Comparison of ENCODE assay signal across 10 cellular contexts in the genomic region with DNA sequence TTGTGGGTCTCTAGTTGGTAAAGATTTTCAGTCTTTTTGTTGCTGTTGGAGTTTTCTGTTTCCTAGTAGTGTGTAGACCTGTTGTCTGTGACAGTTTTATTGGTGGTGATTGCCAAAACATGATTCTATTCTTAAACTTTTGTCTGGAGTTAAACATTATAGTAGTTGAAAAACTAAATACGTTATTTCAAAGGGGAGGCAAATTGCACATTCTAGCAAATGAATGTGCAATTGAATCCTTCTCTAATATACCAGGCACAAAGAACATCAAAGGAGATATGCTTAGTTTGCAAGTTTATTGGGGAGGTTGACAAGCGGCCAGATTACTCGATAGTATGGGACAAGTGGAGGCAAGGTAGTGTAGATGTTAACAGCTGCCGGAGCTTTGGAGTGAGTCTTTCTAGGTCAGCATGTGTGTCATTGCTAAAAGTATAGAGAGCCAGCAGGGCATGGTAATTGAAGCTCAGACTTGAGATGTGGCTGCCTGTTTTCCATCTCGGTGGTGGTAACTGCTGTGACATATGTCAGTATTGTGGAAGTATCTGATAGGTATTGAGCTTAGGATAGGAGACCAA. TPM values are rescaled to one million over a fixed set of nuclear protein-coding genes. Genes with fewer than 3 reads are reported as not detected.
DNase-seq lines count a peak whose midpoint lies in the region; ATAC-seq, FAIRE-seq and TF ChIP-seq lines count a peak whose summit lies in the region.
"Had no signal": no experiment of that assay in that cellular context is flagged by ENCODE, and none has a peak within 500 bp of the region (broad histone marks: within the 10 kb centered on the region; RNA-seq: fewer than 3 reads in every experiment).

No MANE protein-coding gene starts in this region.

- POLR2A ChIA-PET in CD4-positive, alpha-beta T cell (lab: Charles Lee), result interaction anchor here (1.0 to 15.7 kb wide), 7 partner anchors 9 to 123 kb away, joined by 3 to 352 read pairs (median 12); a partner anchor contains a TSS
- POLR2A ChIA-PET in T-cell (lab: Charles Lee), result interaction anchor here (0.6 to 3.5 kb wide), 5 partner anchors 13 to 123 kb away, joined by 3 to 13 read pairs (median 4); no protein-coding TSS in a partner anchor

- H3K27me3 Mint-ChIP-seq in CD4-positive, alpha-beta T cell, result no peaks in the 10 kb centered on the region
- H3K27me3 Mint-ChIP-seq in T-cell, result no peaks in the 10 kb centered on the region

- intact Hi-C loops in CD4-positive, alpha-beta T cell (cut with DNase I, micrococcal nuclease), result loop anchor here (5.0 kb wide), 1 partner anchor 37 kb away; no protein-coding TSS in a partner anchor
- intact Hi-C loops in esophagus muscularis mucosa (cut with DNase I) (no loop called here), pancreas (cut with DNase I) (no loop called here)

- no peak for TF ChIP-seq EP300 in esophagus muscularis mucosa (IDR thresholded peaks at IDR 0.05)

- peak overlapping the region; percentile 18 for H3K4me3 Mint-ChIP-seq in CD4-positive, alpha-beta T cell
- peak overlapping the region in 2 of 3 donors; percentile 18 to 63 for H3K4me3 Mint-ChIP-seq in T-cell
- H3K4me3 Mint-ChIP-seq: neural crest cell had no signal

- H3K36me3 ChIP-seq in esophagus muscularis mucosa (peaks cover 0 to 23% (median 11%) of the 10 kb centered on the region in 4 donors), pancreas (peaks cover 0 to 6% (median 0%) of the 10 kb centered on the region in 3 donors)

- no peak overlapping the region for H3K27ac ChIP-seq in CD4-positive, alpha-beta T cell (ENCODE audit: low read depth, low read length)
- H3K27ac ChIP-seq in esophagus muscularis mucosa (replicated peaks in 1 of 4), result peak overlapping the region; percentile 12 to 59 (median 51)
- peak overlapping the region in 3 of 4 donors; percentile 17 to 92 (median 80) for H3K27ac ChIP-seq in pancreas

- CTCF ChIA-PET in CD4-positive, alpha-beta T cell (lab: Charles Lee), result interaction anchor here (1.1 to 3.3 kb wide), 6 partner anchors 20 to 123 kb away, joined by 3 to 23 read pairs (median 8); a partner anchor contains a TSS
- CTCF ChIA-PET in T-cell (lab: Charles Lee), result interaction anchor here (0.6 to 8.4 kb wide), 11 partner anchors 12 to 124 kb away, joined by 3 to 84 read pairs (median 5); a partner anchor contains a TSS

- H3K4me3 ChIP-seq in esophagus muscularis mucosa, result no peak overlapping the region
- H3K4me3 ChIP-seq in pancreas, result no peak overlapping the region

- peaks cover 83% of the 10 kb centered on the region for H3K36me3 Mint-ChIP-seq in CD4-positive, alpha-beta T cell (ENCODE audit: low read depth)
- H3K36me3 Mint-ChIP-seq in T-cell, result peaks cover 35% of the 10 kb centered on the region

- DNase-seq in CD4-positive, alpha-beta T cell, result no peak
- DNase-seq in T-cell (no peak), esophagus muscularis mucosa (ENCODE audit: extremely low spot score) (no peak), pancreas (no peak), AG08396 (ENCODE audit: low spot score) (no peak), inferior parietal cortex (ENCODE audit: extremely low spot score) (no peak), SK-N-DZ (ENCODE audit: low spot score) (no peak)
- DNase-seq: NCI-H1105 treated with DMSO at 0.1 percent for 48 hours had no signal

- H3K9me3 ChIP-seq in CD4-positive, alpha-beta T cell (ENCODE audit: control insufficient read depth, low read length), result no peaks in the 10 kb centered on the region
- H3K9me3 ChIP-seq in esophagus muscularis mucosa (no peaks in the 10 kb centered on the region), pancreas (no peaks in the 10 kb centered on the region)

- no peaks in the 10 kb centered on the region for H3K27me3 ChIP-seq in CD4-positive, alpha-beta T cell (ENCODE audit: control insufficient read depth, insufficient read depth, low read length)
- H3K27me3 ChIP-seq in esophagus muscularis mucosa (no peaks in the 10 kb centered on the region), pancreas (no peaks in the 10 kb centered on the region)

- TF ChIP-seq CTCF in CD4-positive, alpha-beta T cell (IDR thresholded peaks at IDR 0.05), result no peak
- no peak for TF ChIP-seq CTCF in esophagus muscularis mucosa (IDR thresholded peaks at IDR 0.05)
- no peak for TF ChIP-seq CTCF in pancreas (IDR thresholded peaks at IDR 0.05)

- no peak for ATAC-seq in CD4-positive, alpha-beta T cell (ENCODE audit: poor library complexity)
- no peak for ATAC-seq in T-cell (replicated peaks in 1 of 4)
- no peak for ATAC-seq in pancreas
- no peak for ATAC-seq in HG03571 (IDR thresholded peaks at IDR 0.05; ENCODE audit: unreplicated experiment)

- TF ChIP-seq POLR2A in esophagus muscularis mucosa (IDR thresholded peaks at IDR 0.05; ENCODE audit: low read depth), result no peak

- 73% methylated on average over 5 of the region's 5 CpGs for WGBS in esophagus muscularis mucosa
- WGBS in pancreas, 2 donors, result 29 to 35% methylated on average over 5 of the region's 5 CpGs

- peak overlapping the region; percentile 63 for H3K27ac Mint-ChIP-seq in CD4-positive, alpha-beta T cell
- H3K27ac Mint-ChIP-seq in T-cell, result peak overlapping the region; percentile 80 to 85

- no peak for FAIRE-seq in pancreas (lab: Jason Lieb, UNC)

- H3K9me3 Mint-ChIP-seq in CD4-positive, alpha-beta T cell, result no peaks in the 10 kb centered on the region
- H3K9me3 Mint-ChIP-seq in T-cell, result no peaks in the 10 kb centered on the region

- peaks cover 87% of the 10 kb centered on the region for H3K4me1 Mint-ChIP-seq in CD4-positive, alpha-beta T cell (ENCODE audit: low read depth)
- peaks cover 87 to 90% (median 88%) of the 10 kb centered on the region in 3 donors for H3K4me1 Mint-ChIP-seq in T-cell

- H3K4me1 ChIP-seq in esophagus muscularis mucosa, result peaks cover 65 to 98% (median 97%) of the 10 kb centered on the region in 4 donors
- H3K4me1 ChIP-seq in pancreas, result peaks cover 25 to 69% (median 64%) of the 10 kb centered on the region in 3 donors

RNA-seq across cellular contexts. Expression of a gene that starts 20.6 kb away (rescaled TPM):
- 100 to 1,000 TPM; 615 to 660 TPM for total RNA-seq in CD4-positive, alpha-beta T cell
- 100 to 1,000 TPM; 231 to 506 (median 266) TPM for total RNA-seq in T-cell
- 10 to 100 TPM; 54.3 to 86.0 (median 62.8) TPM for total RNA-seq in esophagus muscularis mucosa
- total RNA-seq in pancreas, result 10 to 100 TPM; 37.0 to 86.3 (median 50.1) TPM
- 10 to 100 TPM; 27.7 to 31.1 TPM for polyA plus RNA-seq in pancreas
- polyA plus RNA-seq in SK-N-DZ (2014; cell fraction: cytosol; rRNA removed), result 31.4 and 38.8 TPM in 2 replicates
- polyA plus RNA-seq in SK-N-DZ (2014; cell fraction: nucleus; rRNA removed), result 60.9 and 82.1 TPM in 2 replicates

Comparison
In these comparisons a context has a peak if more than half of its experiments do, and no peak if none do; other contexts are left out.
1. intact Hi-C loops: an anchor here in CD4-positive, alpha-beta T cell (5.0 kb wide); none called in esophagus muscularis mucosa and pancreas.